Comparison of ENCODE assay signal across 2 cellular contexts in genomic region chr7:51082096-51082840, GRCh38.
TF ChIP-seq lines count a peak whose summit lies in the region.

No MANE protein-coding gene starts in this region.

TF ChIP-seq in WTC11, 78 proteins besides CTCF, POLR2A, EP300 and RAD21 (continued from another document):
- TF ChIP-seq IRF1 (CRISPR knock-in tag; IDR thresholded peaks at IDR 0.05) (no peak), ATF6 (CRISPR knock-in tag; IDR thresholded peaks at IDR 0.05) (no peak), E2F1 (CRISPR knock-in tag; IDR thresholded peaks at IDR 0.05) (no peak), E2F5 (CRISPR knock-in tag; IDR thresholded peaks at IDR 0.05) (no peak)

TF ChIP-seq in H1, 55 proteins besides CTCF, POLR2A, EP300 and RAD21 (continued from another document):
- TF ChIP-seq SP4 (IDR thresholded peaks at IDR 0.05; ENCODE audit: low read length) (no peak), CBX8 (IDR thresholded peaks at IDR 0.05; ENCODE audit: borderline replicate concordance, low read depth, low read length) (no peak), SIN3A (conservative IDR thresholded peaks at IDR 0.05 in 1 of 2, IDR thresholded peaks at IDR 0.05 in 1 of 2; ENCODE audit: low read depth in 1 of 2, low read length in 2 of 2) (no peak), SAP30 (IDR thresholded peaks at IDR 0.05; ENCODE audit: insufficient read depth, insufficient replicate concordance, low read length) (no peak), SP2 (IDR thresholded peaks at IDR 0.05; ENCODE audit: low read length) (no peak), KDM4A (IDR thresholded peaks at IDR 0.05; ENCODE audit: low read depth, low read length, severe bottlenecking) (no peak)
TF ChIP-seq in H1: peak in this region for 0.
